ENCODE assay signal across 13 cellular contexts in genomic region chr18:57644540-57644939, GRCh38. TPM values are rescaled to one million over a fixed set of nuclear protein-coding genes. Genes with fewer than 3 reads are reported as not detected.
DNase-seq lines count a peak whose midpoint lies in the region; ATAC-seq and TF ChIP-seq lines count a peak whose summit lies in the region.
"Had no signal": no experiment of that assay in that cellular context is flagged by ENCODE, and none has a peak within 500 bp of the region (broad histone marks: within the 10 kb centered on the region; RNA-seq: fewer than 3 reads in every experiment).

No MANE protein-coding gene starts in this region.

- no peak overlapping the region for H2AFZ ChIP-seq in osteoblast (ENCODE audit: low read length)

- H4K20me1 ChIP-seq in osteoblast (ENCODE audit: insufficient read depth, low read length) = peaks cover 2% of the 10 kb centered on the region

- peaks cover 69% of the 10 kb centered on the region for H3K36me3 Mint-ChIP-seq in dendritic cell treated with granulocyte-macrophage colony-stimulating factor and Interleukin-4, amounts not matched to agents 40 ng/mL and 50 ng/mL, for 4 days (ENCODE audit: low read depth)

- DNase-seq in NCI-H345 (lab: John Stamatoyannopoulos, UW) (peak; percentile 22), NCI-H345 treated with DMSO at 0.1 percent for 48 hours (lab: John Stamatoyannopoulos, UW; ENCODE audit: unreplicated experiment) (no peak), NCI-H748 (lab: John Stamatoyannopoulos, UW; ENCODE audit: unreplicated experiment) (peak; percentile 33), osteoblast (ENCODE audit: insufficient read length, low spot score, missing footprints) (peak; percentile 81), middle frontal gyrus (ENCODE audit: extremely low spot score, low spot score) (no peak), NCI-H1436 treated with DMSO at 0.1 percent for 48 hours (lab: John Stamatoyannopoulos, UW) (no peak)
- DNase-seq: adrenal gland, islet precursor cell, NCI-H446, stomach had no signal

- peaks cover 37% of the 10 kb centered on the region for H3K36me3 ChIP-seq in osteoblast (ENCODE audit: insufficient read depth, low read length)

- no peak for ATAC-seq in HG02884 (IDR thresholded peaks at IDR 0.05; ENCODE audit: unreplicated experiment)

- no peaks in the 10 kb centered on the region for H3K9me3 ChIP-seq in osteoblast (ENCODE audit: low read depth, low read length)
- H3K9me3 ChIP-seq: adrenal gland had no signal

- no peak overlapping the region for H3K4me3 ChIP-seq in osteoblast (ENCODE audit: insufficient read depth, low read length)
- H3K4me3 ChIP-seq: adrenal gland, stomach had no signal

- H3K27me3 ChIP-seq in osteoblast (ENCODE audit: insufficient read depth, low read length) = no peaks in the 10 kb centered on the region
- H3K27me3 ChIP-seq: adrenal gland, stomach had no signal

- peak overlapping the region; percentile 18 for H3K27ac Mint-ChIP-seq in dendritic cell treated with granulocyte-macrophage colony-stimulating factor and Interleukin-4, amounts not matched to agents 40 ng/mL and 50 ng/mL, for 4 days

- peaks cover 33% of the 10 kb centered on the region for H3K4me1 Mint-ChIP-seq in dendritic cell treated with granulocyte-macrophage colony-stimulating factor and Interleukin-4, amounts not matched to agents 40 ng/mL and 50 ng/mL, for 4 days (ENCODE audit: low read depth)

- H3K27me3 Mint-ChIP-seq in dendritic cell treated with granulocyte-macrophage colony-stimulating factor and Interleukin-4, amounts not matched to agents 40 ng/mL and 50 ng/mL, for 4 days = no peaks in the 10 kb centered on the region
- H3K27me3 Mint-ChIP-seq: IgD-negative memory B cell had no signal

- H3K79me2 ChIP-seq in osteoblast (ENCODE audit: insufficient read depth, low read length) = peaks cover 19% of the 10 kb centered on the region

- H3K4me2 ChIP-seq in osteoblast (ENCODE audit: insufficient read depth, low read length) = no peak overlapping the region

- H3K9me3 Mint-ChIP-seq in dendritic cell treated with granulocyte-macrophage colony-stimulating factor and Interleukin-4, amounts not matched to agents 40 ng/mL and 50 ng/mL, for 4 days = peaks cover 20% of the 10 kb centered on the region
- H3K9me3 Mint-ChIP-seq: IgD-negative memory B cell had no signal

- no peak overlapping the region for H3K4me3 Mint-ChIP-seq in dendritic cell treated with granulocyte-macrophage colony-stimulating factor and Interleukin-4, amounts not matched to agents 40 ng/mL and 50 ng/mL, for 4 days

- H3K27ac ChIP-seq in osteoblast (ENCODE audit: low read depth, low read length) = no peak overlapping the region
- H3K27ac ChIP-seq: adrenal gland, stomach had no signal

- peak; percentile 10 for TF ChIP-seq CTCF in osteoblast (IDR thresholded peaks at IDR 0.05; ENCODE audit: extremely low read depth, low read depth, low read length)

- intact Hi-C loops in dendritic cell treated with granulocyte-macrophage colony-stimulating factor and Interleukin-4, amounts not matched to agents 40 ng/mL and 50 ng/mL, for 4 days (cut with micrococcal nuclease) = no loop called here

- H3K4me1 ChIP-seq in osteoblast (ENCODE audit: insufficient read depth, low read length) = peaks cover 1% of the 10 kb centered on the region

RNA-seq across cellular contexts. Expression of gene NARS1, which starts 22.9 kb away (rescaled TPM):
- total RNA-seq in osteoblast = 190 and 222 TPM in 2 replicates

RNA-seq across cellular contexts. Expression of gene FECH, which starts 58.0 kb away (rescaled TPM):
- total RNA-seq in osteoblast = 32.2 and 38.0 TPM in 2 replicates

Comparison
In these comparisons a context has a peak if more than half of its experiments do, and no peak if none do; other contexts are left out.
1. DNase-seq: peak in NCI-H345 (single experiment), NCI-H748 (single experiment) and osteoblast (single experiment); none in NCI-H345 treated with DMSO at 0.1 percent for 48 hours (single experiment), middle frontal gyrus (single experiment) and NCI-H1436 treated with DMSO at 0.1 percent for 48 hours (single experiment).